ENCODE assay signal across 1 cellular context in the genomic region with DNA sequence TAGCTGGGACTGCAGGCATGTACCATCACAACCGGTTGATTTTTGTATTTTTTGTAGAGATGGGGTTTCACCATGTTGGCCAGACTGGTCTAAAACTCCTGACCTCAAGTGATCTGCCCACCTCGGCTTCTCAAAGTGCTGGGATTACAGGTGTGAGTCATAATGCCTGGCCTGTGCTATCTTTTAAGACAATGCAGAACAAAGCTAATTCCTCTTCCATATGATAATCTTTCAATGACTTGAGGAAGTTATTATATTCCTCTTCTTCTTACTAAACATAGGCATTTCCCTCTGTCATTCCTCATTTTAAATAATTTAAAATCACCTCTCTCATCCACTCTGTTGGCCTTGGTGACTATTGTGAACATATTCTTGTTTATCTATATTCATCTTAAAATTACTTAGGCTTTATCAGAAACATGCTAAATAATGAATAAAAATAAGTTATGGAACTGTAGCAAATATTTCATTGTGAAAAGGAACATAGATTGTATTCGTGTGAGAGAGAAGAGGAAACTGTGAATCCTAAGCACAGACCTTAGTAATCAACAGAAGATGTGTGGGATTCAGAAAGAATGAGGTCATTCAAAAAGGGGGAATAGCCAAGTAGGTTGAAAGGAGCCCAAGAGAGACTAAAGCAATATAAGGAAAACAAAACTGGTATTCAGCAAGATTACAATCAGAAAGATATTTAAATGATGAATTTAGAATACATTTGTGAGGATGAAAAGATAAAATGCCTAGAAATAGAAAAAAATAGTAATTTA.
TF ChIP-seq lines count a peak whose summit lies in the region.

No MANE protein-coding gene starts in this region.

TF ChIP-seq in A549, 52 proteins besides CTCF, POLR2A, EP300 and RAD21:
- TF ChIP-seq ELK1 (IDR thresholded peaks at IDR 0.05; ENCODE audit: low read depth, low read length) (no peak), HEYL (CRISPR knock-in tag; IDR thresholded peaks at IDR 0.05) (no peak), PBX3 (IDR thresholded peaks at IDR 0.05) (no peak), CHD4 (IDR thresholded peaks at IDR 0.05; ENCODE audit: borderline replicate concordance) (no peak), JUN (IDR thresholded peaks at IDR 0.05) (no peak), KDM5A (IDR thresholded peaks at IDR 0.05) (no peak), HOXA7 (CRISPR knock-in tag; IDR thresholded peaks at IDR 0.05) (no peak), USF2 (IDR thresholded peaks at IDR 0.05) (no peak), JUNB (IDR thresholded peaks at IDR 0.05) (no peak), ZFP36 (IDR thresholded peaks at IDR 0.05; ENCODE audit: borderline replicate concordance, partially characterized antibody) (no peak), ZNF302 (CRISPR knock-in tag; IDR thresholded peaks at IDR 0.05) (no peak)
- TF ChIP-seq, protein P1, sequence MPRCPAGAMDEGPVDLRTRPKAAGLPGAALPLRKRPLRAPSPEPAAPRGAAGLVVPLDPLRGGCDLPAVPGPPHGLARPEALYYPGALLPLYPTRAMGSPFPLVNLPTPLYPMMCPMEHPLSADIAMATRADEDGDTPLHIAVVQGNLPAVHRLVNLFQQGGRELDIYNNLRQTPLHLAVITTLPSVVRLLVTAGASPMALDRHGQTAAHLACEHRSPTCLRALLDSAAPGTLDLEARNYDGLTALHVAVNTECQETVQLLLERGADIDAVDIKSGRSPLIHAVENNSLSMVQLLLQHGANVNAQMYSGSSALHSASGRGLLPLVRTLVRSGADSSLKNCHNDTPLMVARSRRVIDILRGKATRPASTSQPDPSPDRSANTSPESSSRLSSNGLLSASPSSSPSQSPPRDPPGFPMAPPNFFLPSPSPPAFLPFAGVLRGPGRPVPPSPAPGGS (IDR thresholded peaks at IDR 0.05): no peak
